Comparison of ENCODE assay signal across 38 cellular contexts in genomic region chr4:145605941-145606340, GRCh38.
"Had no signal": no experiment of that assay in that cellular context is flagged by ENCODE, and none has a peak within 500 bp of the region (broad histone marks: within the 10 kb centered on the region; RNA-seq: fewer than 3 reads in every experiment).

No MANE protein-coding gene starts in this region.

- H3K27me3 ChIP-seq: ascending aorta, cardiac muscle cell had no signal

- H3K9me3 Mint-ChIP-seq: activated T-helper 17 cell treated with anti-CD3 and anti-CD28 coated beads, Interleukin-2, amount 50 U/mL, for 72 hours had no signal

- DNase-seq: activated B cell treated with CpG ODN at 0.5 μM for 24 hours; activated CD4-positive, alpha-beta memory T cell treated with anti-CD3 and anti-CD28 coated beads for 36 hours; activated CD4-positive, alpha-beta T cell treated with anti-CD3 and anti-CD28 coated beads for 4 hours; activated CD4-positive, alpha-beta T cell treated with anti-CD3 and anti-CD28 coated beads, Interleukin-2, amount 10 ng/mL, durations not matched to agents 24 days and 14 days; activated CD4-positive, alpha-beta T cell treated with anti-CD3 and anti-CD28 coated beads, Interleukin-2, amount 50 U/mL, for 1 hour; activated CD4-positive, alpha-beta T cell treated with anti-CD3 and anti-CD28 coated beads, Interleukin-2, amount 50 U/mL, for 4 hours; activated CD4-positive, CD25-positive, alpha-beta regulatory T cell treated with anti-CD3 and anti-CD28 coated beads, Interleukin-2, amount 50 U/mL, for 72 hours; activated CD8-positive, alpha-beta memory T cell treated with anti-CD3 and anti-CD28 coated beads, Interleukin-2, amount 50 U/mL, for 4 hours; activated CD8-positive, alpha-beta T cell treated with anti-CD3 and anti-CD28 coated beads for 36 hours; activated effector memory CD4-positive, alpha-beta T cell treated with anti-CD3 and anti-CD28 coated beads, Interleukin-2, amount 50 U/mL, for 16 hours; activated gamma-delta T cell treated with Interleukin-2 at 50 U/mL for 16 hours; activated naive CD4-positive, alpha-beta T cell; activated naive CD4-positive, alpha-beta T cell treated with anti-CD3 and anti-CD28 coated beads for 36 hours; activated naive CD4-positive, alpha-beta T cell treated with anti-CD3 and anti-CD28 coated beads, Interleukin-2, amount 50 U/mL, for 16 hours; activated naive CD8-positive, alpha-beta T cell treated with anti-CD3 and anti-CD28 coated beads, Interleukin-2, amount 10 ng/mL, durations not matched to agents 7 days and 5 days; activated naive CD8-positive, alpha-beta T cell treated with anti-CD3 and anti-CD28 coated beads, Interleukin-2, amount 50 U/mL, for 24 hours; activated T-cell treated with anti-CD3 and anti-CD28 coated beads for 4 hours; activated T-cell treated with anti-CD3 and anti-CD28 coated beads, Interleukin-2, amount 50 U/mL, for 1 hour; activated T-cell treated with anti-CD3 and anti-CD28 coated beads, Interleukin-2, amount 50 U/mL, for 4 hours; activated T-cell treated with anti-CD3 and anti-CD28 coated beads, Interleukin-2, amount 50 U/mL, for 72 hours; amygdala; anterior cingulate cortex; caudate nucleus; cerebellar nuclear complex; T-helper 2 cell; T-helper 9 cell had no signal

- H3K27ac Mint-ChIP-seq: activated B cell treated with CpG ODN at 0.5 μM for 24 hours; activated CD4-positive, alpha-beta memory T cell treated with anti-CD3 and anti-CD28 coated beads for 36 hours; activated CD4-positive, alpha-beta T cell treated with anti-CD3 and anti-CD28 coated beads, Interleukin-2, amount 10 ng/mL, durations not matched to agents 24 days and 14 days; activated CD8-positive, alpha-beta T cell treated with anti-CD3 and anti-CD28 coated beads for 36 hours; activated naive CD4-positive, alpha-beta T cell treated with anti-CD3 and anti-CD28 coated beads for 36 hours; activated naive CD4-positive, alpha-beta T cell treated with anti-CD3 and anti-CD28 coated beads, Interleukin-2, amount 50 U/mL, for 72 hours; activated naive CD8-positive, alpha-beta T cell treated with anti-CD3 and anti-CD28 coated beads, Interleukin-2, amount 10 ng/mL, durations not matched to agents 7 days and 5 days; activated naive CD8-positive, alpha-beta T cell treated with anti-CD3 and anti-CD28 coated beads, Interleukin-2, amount 50 U/mL, for 24 hours; activated T-cell treated with anti-CD3 and anti-CD28 coated beads, Interleukin-2, amount 50 U/mL, for 72 hours; activated T-helper 1 cell treated with anti-CD3 and anti-CD28 coated beads, Interleukin-12 subunit alpha, Interleukin-12 subunit beta, Interleukin-2, Interleukin-4 antibody, amounts not matched to agents 30 ng/mL and 10 ng/mL and 1 ng/mL, durations not matched to agents 14 hours and 24 hours and 36 hours; activated T-helper 17 cell treated with anti-CD3 and anti-CD28 coated beads, Interleukin-2, amount 50 U/mL, for 72 hours; brain; T-helper 1 cell treated with Interleukin-12 subunit alpha and Interleukin-12 subunit beta and Interleukin-4 antibody, amounts not matched to agents 30 μg/mL and 1 μg/mL, for 36 hours; T-helper 2 cell treated with Interferon-gamma antibody and Interleukin-4, amounts not matched to agents 5 μg/mL and 100 μg/mL, for 36 hours had no signal

- H3K4me3 Mint-ChIP-seq: activated B cell treated with CpG ODN at 0.5 μM for 24 hours; activated CD4-positive, alpha-beta memory T cell treated with anti-CD3 and anti-CD28 coated beads for 36 hours; activated CD4-positive, alpha-beta T cell treated with anti-CD3 and anti-CD28 coated beads, Interleukin-2, amount 10 ng/mL, durations not matched to agents 24 days and 14 days; activated CD8-positive, alpha-beta T cell treated with anti-CD3 and anti-CD28 coated beads for 36 hours; activated naive CD4-positive, alpha-beta T cell treated with anti-CD3 and anti-CD28 coated beads for 36 hours; activated naive CD8-positive, alpha-beta T cell treated with anti-CD3 and anti-CD28 coated beads, Interleukin-2, amount 10 ng/mL, durations not matched to agents 7 days and 5 days; activated naive CD8-positive, alpha-beta T cell treated with anti-CD3 and anti-CD28 coated beads, Interleukin-2, amount 50 U/mL, for 24 hours; activated T-cell treated with anti-CD3 and anti-CD28 coated beads, Interleukin-2, amount 50 U/mL, for 4 hours; activated T-cell treated with anti-CD3 and anti-CD28 coated beads, Interleukin-2, amount 50 U/mL, for 72 hours; activated T-helper 1 cell treated with anti-CD3 and anti-CD28 coated beads, Interleukin-12 subunit alpha, Interleukin-12 subunit beta, Interleukin-2, Interleukin-4 antibody, amounts not matched to agents 30 ng/mL and 10 ng/mL and 1 ng/mL, durations not matched to agents 14 hours and 24 hours and 36 hours; activated T-helper 17 cell treated with anti-CD3 and anti-CD28 coated beads, Interleukin-2, amount 50 U/mL, for 72 hours; brain; central memory CD8-positive, alpha-beta T cell; T-helper 1 cell treated with Interleukin-12 subunit alpha and Interleukin-12 subunit beta and Interleukin-4 antibody, amounts not matched to agents 30 μg/mL and 1 μg/mL, for 36 hours; T-helper 2 cell treated with Interferon-gamma antibody and Interleukin-4, amounts not matched to agents 5 μg/mL and 100 μg/mL, for 36 hours had no signal

- FAIRE-seq: bronchial epithelial cell, TTC549 had no signal

- H3K4me1 Mint-ChIP-seq: activated B cell treated with CpG ODN at 0.5 μM for 24 hours; activated naive CD8-positive, alpha-beta T cell treated with anti-CD3 and anti-CD28 coated beads, Interleukin-2, amount 50 U/mL, for 24 hours; activated T-helper 17 cell treated with anti-CD3 and anti-CD28 coated beads, Interleukin-2, amount 50 U/mL, for 72 hours; brain; central memory CD8-positive, alpha-beta T cell had no signal

- H3K4me3 ChIP-seq: ascending aorta, cardiac muscle cell had no signal

- H3K27ac ChIP-seq: ascending aorta, cardiac muscle cell, VCaP had no signal

- H3K36me3 ChIP-seq: ascending aorta, cardiac muscle cell had no signal

- H3K4me1 ChIP-seq: ascending aorta had no signal

- ATAC-seq: activated CD8-positive, alpha-beta T cell treated with anti-CD3 and anti-CD28 coated beads for 36 hours; activated naive CD4-positive, alpha-beta T cell treated with anti-CD3 and anti-CD28 coated beads, Interleukin-2, amount 50 U/mL, for 72 hours; activated naive CD8-positive, alpha-beta T cell treated with anti-CD3 and anti-CD28 coated beads, Interleukin-2, amount 50 U/mL, for 24 hours; activated T-cell treated with anti-CD3 and anti-CD28 coated beads, Interleukin-2, amount 50 U/mL, for 4 hours; activated T-cell treated with anti-CD3 and anti-CD28 coated beads, Interleukin-2, amount 50 U/mL, for 72 hours; activated T-helper 17 cell treated with anti-CD3 and anti-CD28 coated beads, Interleukin-2, amount 50 U/mL, for 72 hours had no signal
